Comparison of ENCODE assay signal across 18 cellular contexts in the genomic region with DNA sequence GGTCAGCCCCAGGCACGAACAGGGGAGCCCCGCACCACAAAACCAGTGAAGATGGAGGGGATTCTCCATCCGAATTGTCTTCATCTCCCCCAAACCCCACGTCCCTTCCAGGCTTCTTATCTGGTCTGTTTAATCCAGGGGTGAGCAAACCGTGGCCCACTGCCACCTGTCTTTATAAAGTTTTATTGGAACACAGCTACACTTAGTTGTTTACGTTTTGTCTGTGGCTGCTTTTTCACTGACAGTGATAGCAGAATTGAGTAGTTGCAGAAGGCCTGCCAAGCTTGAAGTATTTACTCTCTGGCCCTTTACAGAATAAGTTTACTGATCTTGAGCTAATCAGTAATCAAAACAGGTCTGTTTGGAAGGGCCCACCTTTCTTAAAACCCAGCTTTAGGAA.
A peak's percentile ranks its signal among the peaks of the same experiment; 100 is the strongest.
DNase-seq lines count a peak whose midpoint lies in the region; ATAC-seq and TF ChIP-seq lines count a peak whose summit lies in the region.
"Had no signal": no experiment of that assay in that cellular context is flagged by ENCODE, and none has a peak within 500 bp of the region (broad histone marks: within the 10 kb centered on the region; RNA-seq: fewer than 3 reads in every experiment).

No MANE protein-coding gene starts in this region.

- no peak for ATAC-seq in activated naive CD8-positive, alpha-beta T cell treated with anti-CD3 and anti-CD28 coated beads, Interleukin-2, amount 10 ng/mL, durations not matched to agents 7 days and 5 days (ENCODE audit: low read depth)
- ATAC-seq in activated naive CD8-positive, alpha-beta T cell treated with anti-CD3 and anti-CD28 coated beads, Interleukin-2, amount 50 U/mL, for 24 hours: no peak
- ATAC-seq in GM21619 (IDR thresholded peaks at IDR 0.05; ENCODE audit: unreplicated experiment) (peak; percentile 33), T-cell (replicated peaks in 1 of 4) (no peak), gastrocnemius medialis (no peak), HG02588 (IDR thresholded peaks at IDR 0.05; ENCODE audit: unreplicated experiment) (no peak)
- ATAC-seq: GM23338, Right ventricle myocardium inferior had no signal

- no peak for TF ChIP-seq CTCF in gastrocnemius medialis (IDR thresholded peaks at IDR 0.05 in 4 of 5, conservative IDR thresholded peaks at IDR 0.05 in 1 of 5)

- no peaks in the 10 kb centered on the region for H3K27me3 ChIP-seq in gastrocnemius medialis

- no peak for DNase-seq in activated naive CD8-positive, alpha-beta T cell treated with anti-CD3 and anti-CD28 coated beads, Interleukin-2, amount 10 ng/mL, durations not matched to agents 7 days and 5 days
- no peak for DNase-seq in activated naive CD8-positive, alpha-beta T cell treated with anti-CD3 and anti-CD28 coated beads, Interleukin-2, amount 50 U/mL, for 24 hours
- no peak for DNase-seq in T-cell
- DNase-seq in gastrocnemius medialis: no peak
- no peak for DNase-seq in hypothalamus (lab: John Stamatoyannopoulos, UW)
- no peak for DNase-seq in islet precursor cell
- DNase-seq: ACHN; activated CD4-positive, alpha-beta T cell treated with anti-CD3 and anti-CD28 coated beads for 1 hour; GF-D8; hippocampal formation; MV-4-11; NK-92 treated with Interleukin-12 subunit alpha and Interleukin-12 subunit beta, amount 100 ng/mL, for 24 hours; stimulated activated naive CD4-positive, alpha-beta T cell treated with Interleukin-2 at 50 U/mL for 16 hours had no signal

- H3K27ac Mint-ChIP-seq in activated naive CD8-positive, alpha-beta T cell treated with anti-CD3 and anti-CD28 coated beads, Interleukin-2, amount 10 ng/mL, durations not matched to agents 7 days and 5 days: peak overlapping the region; percentile 72
- H3K27ac Mint-ChIP-seq in activated naive CD8-positive, alpha-beta T cell treated with anti-CD3 and anti-CD28 coated beads, Interleukin-2, amount 50 U/mL, for 24 hours: no peak overlapping the region
- H3K27ac Mint-ChIP-seq in T-cell: peak overlapping the region; percentile 88 to 99
- H3K27ac Mint-ChIP-seq: GM23338, progenitor cell of endocrine pancreas had no signal

- peak overlapping the region in 3 of 4 donors; percentile 83 to 89 (median 84) for H3K27ac ChIP-seq in gastrocnemius medialis

- H3K4me3 ChIP-seq in gastrocnemius medialis: no peak overlapping the region
- H3K4me3 ChIP-seq: GM23338 had no signal

- CTCF ChIA-PET in T-cell (lab: Charles Lee): interaction anchor here (1.3 to 2.1 kb wide), 2 partner anchors 11 kb away, joined by 3 to 7 read pairs; no protein-coding TSS in a partner anchor

- TF ChIP-seq POLR2A in gastrocnemius medialis (IDR thresholded peaks at IDR 0.05): no peak

- in situ Hi-C loops in gastrocnemius medialis (cut with MboI; ENCODE audit: low sequenced_read_pairs in 4 of 4): loop anchor here in 1 of 4 donors (10.0 kb wide), 1 partner anchor 71 kb away; no protein-coding TSS in a partner anchor

- no peaks in the 10 kb centered on the region for H3K9me3 ChIP-seq in gastrocnemius medialis

- peak overlapping the region; percentile 15 for H3K4me3 Mint-ChIP-seq in activated naive CD8-positive, alpha-beta T cell treated with anti-CD3 and anti-CD28 coated beads, Interleukin-2, amount 10 ng/mL, durations not matched to agents 7 days and 5 days
- H3K4me3 Mint-ChIP-seq in activated naive CD8-positive, alpha-beta T cell treated with anti-CD3 and anti-CD28 coated beads, Interleukin-2, amount 50 U/mL, for 24 hours: no peak overlapping the region
- peak overlapping the region in 1 of 3 donors; percentile 52 for H3K4me3 Mint-ChIP-seq in T-cell
- H3K4me3 Mint-ChIP-seq: GM23338 had no signal

- intact Hi-C loops in gastrocnemius medialis (cut with DNase I; ENCODE audit: low total_unique reads): loop anchor here (5.0 to 10.0 kb wide), 3 partner anchors 34 to 389 kb away; partner anchors contain the start of gene NR3C2

- peaks cover 79% of the 10 kb centered on the region for H3K4me1 Mint-ChIP-seq in activated naive CD8-positive, alpha-beta T cell treated with anti-CD3 and anti-CD28 coated beads, Interleukin-2, amount 10 ng/mL, durations not matched to agents 7 days and 5 days
- peaks cover 96% of the 10 kb centered on the region for H3K4me1 Mint-ChIP-seq in activated naive CD8-positive, alpha-beta T cell treated with anti-CD3 and anti-CD28 coated beads, Interleukin-2, amount 50 U/mL, for 24 hours
- peaks cover 94 to 98% (median 96%) of the 10 kb centered on the region in 3 donors for H3K4me1 Mint-ChIP-seq in T-cell

- no peaks in the 10 kb centered on the region for H3K27me3 Mint-ChIP-seq in activated naive CD8-positive, alpha-beta T cell treated with anti-CD3 and anti-CD28 coated beads, Interleukin-2, amount 10 ng/mL, durations not matched to agents 7 days and 5 days
- H3K27me3 Mint-ChIP-seq in activated naive CD8-positive, alpha-beta T cell treated with anti-CD3 and anti-CD28 coated beads, Interleukin-2, amount 50 U/mL, for 24 hours: no peaks in the 10 kb centered on the region
- no peaks in the 10 kb centered on the region for H3K27me3 Mint-ChIP-seq in T-cell
- H3K27me3 Mint-ChIP-seq: progenitor cell of endocrine pancreas had no signal

- H3K36me3 ChIP-seq in gastrocnemius medialis: no peaks in the 10 kb centered on the region

- peaks cover 87 to 89% of the 10 kb centered on the region in 2 donors for H3K4me1 ChIP-seq in gastrocnemius medialis

- peaks cover 4% of the 10 kb centered on the region for H3K36me3 Mint-ChIP-seq in activated naive CD8-positive, alpha-beta T cell treated with anti-CD3 and anti-CD28 coated beads, Interleukin-2, amount 10 ng/mL, durations not matched to agents 7 days and 5 days
- H3K36me3 Mint-ChIP-seq in activated naive CD8-positive, alpha-beta T cell treated with anti-CD3 and anti-CD28 coated beads, Interleukin-2, amount 50 U/mL, for 24 hours (ENCODE audit: low read depth): no peaks in the 10 kb centered on the region
- H3K36me3 Mint-ChIP-seq in T-cell: peaks cover 14% of the 10 kb centered on the region

- POLR2A ChIA-PET in activated naive CD8-positive, alpha-beta T cell treated with anti-CD3 and anti-CD28 coated beads, Interleukin-2, amount 10 ng/mL, durations not matched to agents 7 days and 5 days (lab: Charles Lee): interaction anchor here (1.4 to 2.8 kb wide), 2 partner anchors 10 to 387 kb away, joined by 5 to 18 read pairs; partner anchors contain the start of gene NR3C2
- POLR2A ChIA-PET in T-cell (lab: Charles Lee): no interaction called here

- H3K9me3 Mint-ChIP-seq in activated naive CD8-positive, alpha-beta T cell treated with anti-CD3 and anti-CD28 coated beads, Interleukin-2, amount 10 ng/mL, durations not matched to agents 7 days and 5 days: no peaks in the 10 kb centered on the region
- H3K9me3 Mint-ChIP-seq in activated naive CD8-positive, alpha-beta T cell treated with anti-CD3 and anti-CD28 coated beads, Interleukin-2, amount 50 U/mL, for 24 hours: no peaks in the 10 kb centered on the region
- H3K9me3 Mint-ChIP-seq in T-cell: peaks cover 0 to 6% (median 3%) of the 10 kb centered on the region in 3 donors
- H3K9me3 Mint-ChIP-seq: GM23338 had no signal
